Comparison of ENCODE assay signal across 23 cellular contexts in genomic region chr3:89268059-89268458, GRCh38.
"Had no signal": no experiment of that assay in that cellular context is flagged by ENCODE, and none has a peak within 500 bp of the region (broad histone marks: within the 10 kb centered on the region; RNA-seq: fewer than 3 reads in every experiment).

No MANE protein-coding gene starts in this region.

- H3K27me3 Mint-ChIP-seq: naive thymus-derived CD4-positive, alpha-beta T cell; stimulated activated memory B cell treated with anti-CD40 and anti-IgM and Interleukin-4, amounts not matched to agents 10 μg/mL and 1 μg/mL and 100 μg/mL, for 72 hours; stimulated activated naive CD8-positive, alpha-beta T cell treated with anti-CD3 and anti-CD28 coated beads, Interleukin-15, Interleukin-2, amounts not matched to agents 100 ng/mL and 50 ng/mL, for 24 hours had no signal

- DNase-seq: effector memory CD4-positive, alpha-beta T cell; gastrocnemius medialis; heart right ventricle; kidney; left cardiac atrium; left ventricle myocardium inferior; mesenchymal stem cell; naive thymus-derived CD4-positive, alpha-beta T cell; nephron progenitor cell; psoas muscle; retina; spleen; stimulated activated CD4-positive, alpha-beta T cell treated with anti-CD3 and anti-CD28 coated beads, Interleukin-15, amount 100 ng/mL, for 24 hours; stimulated activated CD4-positive, alpha-beta T cell treated with anti-CD3 and anti-CD28 coated beads, Interleukin-1b, Interleukin-23, amount 100 ng/mL, for 48 hours; stimulated activated CD4-positive, alpha-beta T cell treated with anti-CD3 and anti-CD28 coated beads, Interleukin-4, amount 100 ng/mL, for 24 hours; testis had no signal

- H3K9me3 Mint-ChIP-seq: stimulated activated memory B cell treated with anti-CD40 and anti-IgM and Interleukin-4, amounts not matched to agents 10 μg/mL and 1 μg/mL and 100 μg/mL, for 72 hours had no signal

- H3K27ac ChIP-seq: epithelial cell of prostate, esophagus muscularis mucosa, gastrocnemius medialis, heart right ventricle, left ventricle myocardium inferior, neutrophil, psoas muscle, spleen, testis, tibial nerve had no signal

- H3K4me1 Mint-ChIP-seq: naive thymus-derived CD4-positive, alpha-beta T cell; stimulated activated memory B cell treated with anti-CD40 and anti-IgM and Interleukin-4, amounts not matched to agents 10 μg/mL and 1 μg/mL and 100 μg/mL, for 72 hours had no signal

- H3K4me3 Mint-ChIP-seq: naive thymus-derived CD4-positive, alpha-beta T cell; nephron progenitor cell; stimulated activated memory B cell treated with anti-CD40 and anti-IgM and Interleukin-4, amounts not matched to agents 10 μg/mL and 1 μg/mL and 100 μg/mL, for 72 hours; stimulated activated naive CD8-positive, alpha-beta T cell treated with anti-CD3 and anti-CD28 coated beads, Interleukin-15, Interleukin-2, amounts not matched to agents 100 ng/mL and 50 ng/mL, for 24 hours had no signal

- H3K27me3 ChIP-seq: esophagus muscularis mucosa, gastrocnemius medialis, heart right ventricle, neutrophil, spleen, testis, tibial nerve had no signal

- H3K4me1 ChIP-seq: left ventricle myocardium inferior, psoas muscle, spleen, testis, tibial nerve had no signal

- H3K36me3 Mint-ChIP-seq: naive thymus-derived CD4-positive, alpha-beta T cell; stimulated activated memory B cell treated with anti-CD40 and anti-IgM and Interleukin-4, amounts not matched to agents 10 μg/mL and 1 μg/mL and 100 μg/mL, for 72 hours had no signal

- H3K9me3 ChIP-seq: esophagus muscularis mucosa, gastrocnemius medialis, heart right ventricle, left ventricle myocardium inferior, neutrophil, psoas muscle, testis, tibial nerve had no signal

- H3K27ac Mint-ChIP-seq: naive thymus-derived CD4-positive, alpha-beta T cell; nephron progenitor cell; stimulated activated memory B cell treated with anti-CD40 and anti-IgM and Interleukin-4, amounts not matched to agents 10 μg/mL and 1 μg/mL and 100 μg/mL, for 72 hours; stimulated activated naive CD8-positive, alpha-beta T cell treated with anti-CD3 and anti-CD28 coated beads, Interleukin-15, Interleukin-2, amounts not matched to agents 100 ng/mL and 50 ng/mL, for 24 hours had no signal

- H3K4me3 ChIP-seq: esophagus muscularis mucosa, gastrocnemius medialis, heart right ventricle, left ventricle myocardium inferior, lung, psoas muscle, spleen, testis, tibial nerve had no signal

- H3K36me3 ChIP-seq: esophagus muscularis mucosa, gastrocnemius medialis, heart right ventricle, left ventricle myocardium inferior, neutrophil, spleen, tibial nerve had no signal
